15 cellular contexts compared by ENCODE assay signal in genomic region chr19:58060231-58060630, GRCh38. TPM values are rescaled to one million over a fixed set of nuclear protein-coding genes. Genes with fewer than 3 reads are reported as not detected.
A peak's percentile ranks its signal among the peaks of the same experiment; 100 is the strongest.
DNase-seq lines count a peak whose midpoint lies in the region; ATAC-seq and TF ChIP-seq lines count a peak whose summit lies in the region.
"Had no signal": no experiment of that assay in that cellular context is flagged by ENCODE, and none has a peak within 500 bp of the region (broad histone marks: within the 10 kb centered on the region; RNA-seq: fewer than 3 reads in every experiment).

No MANE protein-coding gene starts in this region.

- H3K4me2 ChIP-seq in neural cell (ENCODE audit: low read length): no peak overlapping the region

- TF ChIP-seq POLR2A in upper lobe of left lung (IDR thresholded peaks at IDR 0.05): no peak

- no peak overlapping the region for H3K9ac ChIP-seq in neural cell (ENCODE audit: low read length)

- H3K27ac Mint-ChIP-seq in activated naive CD4-positive, alpha-beta T cell treated with anti-CD3 and anti-CD28 coated beads, Interleukin-2, amount 50 U/mL, for 24 hours: no peak overlapping the region
- H3K27ac Mint-ChIP-seq: HFFc6 had no signal

- H3K9me3 ChIP-seq in neural cell (ENCODE audit: low read length) (peaks cover 11% of the 10 kb centered on the region), upper lobe of left lung (peaks cover 6 to 56% (median 37%) of the 10 kb centered on the region in 4 donors)

- TF ChIP-seq CTCF in coronary artery (IDR thresholded peaks at IDR 0.05) (no peak), neural cell (IDR thresholded peaks at IDR 0.05; ENCODE audit: poor library complexity, severe bottlenecking) (no peak), upper lobe of left lung (IDR thresholded peaks at IDR 0.05) (no peak), GM10266 (IDR thresholded peaks at IDR 0.05; ENCODE audit: control insufficient read depth, insufficient read depth, low read depth, missing control alignments) (no peak)

- 90 to 92% methylated on average over 23 to 24 of the region's 24 CpGs for WGBS in upper lobe of left lung, 2 donors

- peaks cover 22% of the 10 kb centered on the region for H3K9me3 Mint-ChIP-seq in activated naive CD4-positive, alpha-beta T cell treated with anti-CD3 and anti-CD28 coated beads, Interleukin-2, amount 50 U/mL, for 24 hours

- H3K9me2 ChIP-seq in neural cell (ENCODE audit: insufficient read depth, low read length): no peaks in the 10 kb centered on the region

- H3K27me3 ChIP-seq in neural cell (ENCODE audit: insufficient read depth, low read depth, low read length) (no peaks in the 10 kb centered on the region), upper lobe of left lung (no peaks in the 10 kb centered on the region)
- H3K27me3 ChIP-seq: SJSA1 had no signal

- no peak for ATAC-seq in upper lobe of left lung (ENCODE audit: low FRiP score in 2 of 2)

- peaks cover 38% of the 10 kb centered on the region for H3K36me3 Mint-ChIP-seq in activated naive CD4-positive, alpha-beta T cell treated with anti-CD3 and anti-CD28 coated beads, Interleukin-2, amount 50 U/mL, for 24 hours

- peaks cover 12% of the 10 kb centered on the region for H3K27me3 Mint-ChIP-seq in activated naive CD4-positive, alpha-beta T cell treated with anti-CD3 and anti-CD28 coated beads, Interleukin-2, amount 50 U/mL, for 24 hours

- peaks cover 6% of the 10 kb centered on the region for H3K4me1 Mint-ChIP-seq in activated naive CD4-positive, alpha-beta T cell treated with anti-CD3 and anti-CD28 coated beads, Interleukin-2, amount 50 U/mL, for 24 hours

- H3K36me3 ChIP-seq in neural cell (ENCODE audit: insufficient read depth, low read length) (peaks cover 7% of the 10 kb centered on the region), upper lobe of left lung (peaks cover 0 to 17% (median 5%) of the 10 kb centered on the region in 4 donors)
- H3K36me3 ChIP-seq: SJSA1 had no signal

- H4K20me1 ChIP-seq in neural cell (ENCODE audit: insufficient read depth): no peaks in the 10 kb centered on the region

- H3K4me3 ChIP-seq in coronary artery: peak overlapping the region; percentile 85
- H3K4me3 ChIP-seq in neural cell (ENCODE audit: low read length): peak overlapping the region; percentile 74
- peak overlapping the region in 3 of 4 donors; percentile 44 to 80 (median 62) for H3K4me3 ChIP-seq in upper lobe of left lung
- H3K4me3 ChIP-seq: SJSA1 had no signal

- peaks cover 0 to 6% (median 3%) of the 10 kb centered on the region in 4 donors for H3K4me1 ChIP-seq in upper lobe of left lung
- H3K4me1 ChIP-seq: SJSA1 had no signal

- H3K79me2 ChIP-seq in neural cell (replicated peaks; ENCODE audit: insufficient read depth, low read length): no peaks in the 10 kb centered on the region

- TF ChIP-seq RAD21 in neural cell (conservative IDR thresholded peaks at IDR 0.05): no peak

- H3F3A ChIP-seq in neural cell (ENCODE audit: insufficient read depth, low read length, poor library complexity, severe bottlenecking): no peaks in the 10 kb centered on the region

- no peak overlapping the region for H2AFZ ChIP-seq in neural cell (ENCODE audit: low read depth, low read length)

- no peak for DNase-seq in activated naive CD4-positive, alpha-beta T cell treated with Interleukin-2 at 50 U/mL for 16 hours
- DNase-seq in coronary artery (ENCODE audit: low spot score) (no peak), upper lobe of left lung (no peak), GM10266 (ENCODE audit: extremely low spot score) (no peak), AG20443 (ENCODE audit: low spot score) (no peak), mesenteric fat pad (ENCODE audit: low spot score) (no peak)
- DNase-seq: activated CD4-positive, CD25-positive, alpha-beta regulatory T cell treated with anti-CD3 and anti-CD28 coated beads, Interleukin-2, amount 50 U/mL, for 72 hours; EL; HFFc6; NCI-H2029; NK-92 treated with Interleukin-12 subunit alpha and Interleukin-12 subunit beta, amount 100 ng/mL, for 24 hours had no signal

- no peak for TF ChIP-seq EP300 in neural cell (conservative IDR thresholded peaks at IDR 0.05; ENCODE audit: poor library complexity, severe bottlenecking)
- no peak for TF ChIP-seq EP300 in upper lobe of left lung (IDR thresholded peaks at IDR 0.05)

- peak overlapping the region; percentile 67 for H3K4me3 Mint-ChIP-seq in activated naive CD4-positive, alpha-beta T cell treated with anti-CD3 and anti-CD28 coated beads, Interleukin-2, amount 50 U/mL, for 24 hours
- H3K4me3 Mint-ChIP-seq: HFFc6 had no signal

- no peak overlapping the region for H3K27ac ChIP-seq in coronary artery
- H3K27ac ChIP-seq in neural cell (ENCODE audit: low read length): no peak overlapping the region
- H3K27ac ChIP-seq in upper lobe of left lung: peak overlapping the region in 2 of 4 donors; percentile 84 to 92
- H3K27ac ChIP-seq: SJSA1 had no signal

TF ChIP-seq in neural cell, 6 proteins besides CTCF, POLR2A, EP300 and RAD21:
- TF ChIP-seq TAF1 (IDR thresholded peaks at IDR 0.05; ENCODE audit: low read depth): no peak
- no peak for TF ChIP-seq EZH2 (IDR thresholded peaks at IDR 0.05; ENCODE audit: borderline replicate concordance, insufficient read depth, low read length, poor library complexity, severe bottlenecking)
- no peak for TF ChIP-seq SMC3 (conservative IDR thresholded peaks at IDR 0.05; ENCODE audit: poor library complexity)
- no peak for TF ChIP-seq MXI1 (conservative IDR thresholded peaks at IDR 0.05; ENCODE audit: poor library complexity, severe bottlenecking)
- no peak for TF ChIP-seq REST (IDR thresholded peaks at IDR 0.05; ENCODE audit: borderline replicate concordance)
- no peak for TF ChIP-seq POLR2AphosphoS5 (IDR thresholded peaks at IDR 0.05)

RNA-seq across cellular contexts. Expression of gene ZNF135, which starts 1.1 kb away (rescaled TPM):
- 13.7 and 17.2 TPM in 2 replicates for polyA plus RNA-seq in neural cell
- 16.1 and 20.4 TPM in 2 replicates for polyA minus RNA-seq in neural cell
- total RNA-seq in upper lobe of left lung (10 to 100 TPM in 1 of 6 donors, 1 to 10 TPM in 5; 1.7 to 11.5 (median 3.4) TPM), mesenteric fat pad (3.5 TPM)
- total RNA-seq: SJSA1 had no signal

RNA-seq across cellular contexts. Expression of gene ZSCAN1, which starts 26.4 kb away (rescaled TPM):
- polyA plus RNA-seq in neural cell: 6.3 and 7.9 TPM in 2 replicates
- 0.93 and 0.97 TPM in 2 replicates for polyA minus RNA-seq in neural cell
- total RNA-seq in upper lobe of left lung: 1 to 10 TPM in 2 of 6 donors, under 1 TPM in 1, not detected in 3; 0.61 to 2.1 (median 1.4) TPM
- not detected for total RNA-seq in mesenteric fat pad
- total RNA-seq: HFFc6, SJSA1 had no signal
- polyA plus RNA-seq: AG04450 had no signal

RNA-seq across cellular contexts. Expression of gene ZSCAN18, which starts 37.8 kb away (rescaled TPM):
- 399 and 400 TPM in 2 replicates for polyA plus RNA-seq in neural cell
- polyA minus RNA-seq in neural cell: 274 and 303 TPM in 2 replicates
- total RNA-seq in upper lobe of left lung (100 to 1,000 TPM in 2 of 6 donors, 10 to 100 TPM in 4; 30.6 to 116 (median 74.1) TPM), mesenteric fat pad (34.8 TPM)

RNA-seq across cellular contexts. Expression of gene ZNF606, which starts 57.6 kb away (rescaled TPM):
- polyA plus RNA-seq in neural cell: 39.1 and 43.2 TPM in 2 replicates
- polyA minus RNA-seq in neural cell: 118 and 130 TPM in 2 replicates
- total RNA-seq in upper lobe of left lung (10 to 100 TPM in 5 of 6 donors, 1 to 10 TPM in 1; 9.6 to 40.9 (median 15.4) TPM), mesenteric fat pad (7.9 TPM)
